In genomic region chr5:57173318-57174127, GRCh38 we compare ENCODE assay signal across 7 cellular contexts. TPM values are rescaled to one million over a fixed set of nuclear protein-coding genes. Genes with fewer than 3 reads are reported as not detected.
DNase-seq lines count a peak whose midpoint lies in the region; ATAC-seq, FAIRE-seq and TF ChIP-seq lines count a peak whose summit lies in the region.

Gene GPBP1 (plus strand): TSS chr5:57174059. CDS start chr5:57214131, 40,072 bp downstream.

- no peak for TF ChIP-seq CTCF in astrocyte of the cerebellum (IDR thresholded peaks at IDR 0.05; ENCODE audit: low read depth, low read length, missing control alignments)

- peak; percentile 66 for ATAC-seq in HG02981 (IDR thresholded peaks at IDR 0.05; ENCODE audit: unreplicated experiment)

- DNase-seq in GM18507 (ENCODE audit: extremely low spot score, insufficient read length, low read depth) (peak; percentile 90), NCI-H2029 treated with DMSO at 0.1 percent for 48 hours (lab: John Stamatoyannopoulos, UW) (peak; percentile 96), T-helper 9 cell (peak; percentile 98), astrocyte of the cerebellum (ENCODE audit: low read depth) (peak; percentile 99), hepatic stellate cell (ENCODE audit: low spot score) (peak; percentile 96), renal cortical epithelial cell (ENCODE audit: low read depth) (peak; percentile 97)

- in situ Hi-C loops in astrocyte of the cerebellum (cut with HindIII; ENCODE audit: low sequenced_read_pairs), result no loop called here

- H3K4me3 ChIP-seq in astrocyte of the cerebellum (ENCODE audit: low read depth, low read length), result peak within 1 kb of the TSS; percentile 86

- FAIRE-seq in GM18507 (lab: Jason Lieb, UNC), result peak; percentile 99

RNA-seq across cellular contexts. Expression of gene GPBP1, which starts in this region (rescaled TPM):
- total RNA-seq in renal cortical epithelial cell, result 74.8 and 91.2 TPM in 2 replicates

Comparison
In these comparisons a context has a peak if more than half of its experiments do, and no peak if none do; other contexts are left out.
1. Peak in every context shown above with its lines: DNase-seq, ATAC-seq and H3K4me3 ChIP-seq.